32 cellular contexts compared by ENCODE assay signal in the genomic region with DNA sequence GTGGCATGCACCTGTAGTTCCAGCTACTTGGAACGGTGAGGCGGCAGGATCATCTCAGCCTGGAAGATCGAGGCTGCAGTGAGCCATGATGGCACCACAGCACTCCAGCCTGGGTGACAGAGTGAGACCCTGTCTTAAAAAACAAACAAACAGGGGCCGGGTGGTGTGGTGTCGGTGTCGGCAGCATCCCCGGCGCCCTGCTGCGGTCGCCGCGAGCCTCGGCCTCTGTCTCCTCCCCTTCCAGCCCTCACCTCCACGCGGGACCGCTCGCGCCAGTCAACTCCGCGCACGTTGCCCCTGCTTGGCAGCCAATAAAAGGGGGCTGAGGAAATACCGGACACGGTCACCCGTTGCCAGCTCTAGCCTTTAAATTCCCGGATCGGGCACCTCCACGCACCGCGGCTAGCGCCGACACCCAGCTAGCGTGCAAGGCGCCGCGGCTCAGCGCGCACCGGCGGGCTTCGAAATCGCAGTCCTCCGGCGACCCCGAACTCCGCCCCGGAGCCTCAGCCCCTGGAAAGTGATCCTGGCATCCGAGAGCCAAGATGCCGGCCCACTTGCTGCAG.
DNase-seq lines count a peak whose midpoint lies in the region; ATAC-seq, FAIRE-seq and TF ChIP-seq lines count a peak whose summit lies in the region.
"Had no signal": no experiment of that assay in that cellular context is flagged by ENCODE, and none has a peak within 500 bp of the region (broad histone marks: within the 10 kb centered on the region; RNA-seq: fewer than 3 reads in every experiment).

No MANE protein-coding gene starts in this region.

- TF ChIP-seq EP300 in GM12878 (IDR thresholded peaks at IDR 0.05; ENCODE audit: borderline replicate concordance in 1 of 2, control insufficient read depth in 1 of 2, low read depth in 2 of 2, low read length in 2 of 2) = no peak
- no peak for TF ChIP-seq EP300 in HepG2 (IDR thresholded peaks at IDR 0.05; ENCODE audit: low read depth in 2 of 2, low read length in 2 of 2)
- TF ChIP-seq EP300 in HepG2 (CRISPR knock-in tag; IDR thresholded peaks at IDR 0.05; ENCODE audit: borderline replicate concordance) = no peak

- no peaks in the 10 kb centered on the region for H3K36me3 ChIP-seq in GM12878 (ENCODE audit: control insufficient read depth in 2 of 2, insufficient read depth in 2 of 2, low read length in 1 of 2)
- H3K36me3 ChIP-seq in HepG2 (replicated peaks in 1 of 2; ENCODE audit: control insufficient read depth in 1 of 2, insufficient read depth in 2 of 2, low read length in 2 of 2) = no peaks in the 10 kb centered on the region
- H3K36me3 ChIP-seq: prostate gland, SJSA1 had no signal

- no peaks in the 10 kb centered on the region for H3K27me3 ChIP-seq in GM12878 (replicated peaks in 1 of 2; ENCODE audit: control insufficient read depth in 2 of 2, insufficient read depth in 2 of 2, low read length in 1 of 2)
- no peaks in the 10 kb centered on the region; a peak in 1 of 5 replicates for H3K27me3 ChIP-seq in HepG2 (ENCODE audit: control insufficient read depth in 1 of 2, insufficient read depth in 2 of 2, low read length in 2 of 2)
- H3K27me3 ChIP-seq: SJSA1 had no signal

- intact Hi-C loops in activated CD4-positive, alpha-beta T cell treated with anti-CD3 and anti-CD28 coated beads for 36 hours (cut with DNase I, micrococcal nuclease) = no loop called here
- intact Hi-C loops in GM12878 (cut with micrococcal nuclease; ENCODE audit: unreplicated experiment) (no loop called here), HepG2 (cut with micrococcal nuclease; ENCODE audit: unreplicated experiment) (no loop called here)

- H3K79me2 ChIP-seq in GM12878 (ENCODE audit: control insufficient read depth, insufficient read depth, low read length) = no peaks in the 10 kb centered on the region
- no peaks in the 10 kb centered on the region for H3K79me2 ChIP-seq in HepG2 (ENCODE audit: insufficient read depth, low read length)

- RAD21 ChIA-PET in GM12878 (lab: Charles Lee; ENCODE audit: unreplicated experiment) = no interaction called here

- TF ChIP-seq RAD21 in GM12878 (IDR thresholded peaks at IDR 0.05; ENCODE audit: insufficient read depth, low read depth, low read length) = no peak
- TF ChIP-seq RAD21 in HepG2 (CRISPR knock-in tag; IDR thresholded peaks at IDR 0.05) = no peak

- H3K4me1 Mint-ChIP-seq in activated CD4-positive, alpha-beta T cell treated with anti-CD3 and anti-CD28 coated beads for 36 hours = no peaks in the 10 kb centered on the region
- no peaks in the 10 kb centered on the region for H3K4me1 Mint-ChIP-seq in stimulated activated memory B cell treated with anti-CD40 and anti-IgM and Interleukin-4, amounts not matched to agents 10 μg/mL and 1 μg/mL and 100 μg/mL, for 72 hours
- H3K4me1 Mint-ChIP-seq: CD4-positive, CD25-positive, alpha-beta regulatory T cell; GM23338; mesothelial cell of epicardium; T-cell had no signal

- H3K9ac ChIP-seq in GM12878 (ENCODE audit: control insufficient read depth, insufficient read depth, low read length) (no peak overlapping the region), HepG2 (ENCODE audit: insufficient read depth, low read depth, low read length) (no peak overlapping the region)

- H3K4me2 ChIP-seq in GM12878 (ENCODE audit: control insufficient read depth, insufficient read depth) (no peak overlapping the region), HepG2 (ENCODE audit: low read depth, low read length) (no peak overlapping the region)
- H3K4me2 ChIP-seq: GM23338 had no signal

- H3K4me3 ChIP-seq in GM12878 (no peak overlapping the region), HepG2 (replicated peaks in 1 of 3; ENCODE audit: insufficient read depth in 1 of 3, low read depth in 2 of 3, low read length in 3 of 3) (no peak overlapping the region)
- H3K4me3 ChIP-seq: GM23338, prostate gland, SJSA1 had no signal

- peaks cover 17% of the 10 kb centered on the region for H3K27me3 Mint-ChIP-seq in activated CD4-positive, alpha-beta T cell treated with anti-CD3 and anti-CD28 coated beads for 36 hours
- H3K27me3 Mint-ChIP-seq in stimulated activated memory B cell treated with anti-CD40 and anti-IgM and Interleukin-4, amounts not matched to agents 10 μg/mL and 1 μg/mL and 100 μg/mL, for 72 hours = peaks cover 7% of the 10 kb centered on the region

- 81% methylated on average over 47 of the region's 48 CpGs for WGBS in GM12878 (ENCODE audit: insufficient coverage, insufficient replicate concordance, low lambda C conversion rate, missing lambda C conversion rate)
- WGBS in HepG2 (ENCODE audit: low lambda C conversion rate) = 77% methylated on average over 37 of the region's 48 CpGs

- POLR2A ChIA-PET in activated CD4-positive, alpha-beta T cell treated with anti-CD3 and anti-CD28 coated beads for 36 hours (lab: Charles Lee) = no interaction called here
- POLR2A ChIA-PET in GM12878 (lab: Charles Lee) = no interaction called here
- POLR2A ChIA-PET in HepG2 (lab: Yijun Ruan, JAX) = no interaction called here

- H4K20me1 ChIP-seq in GM12878 (ENCODE audit: control insufficient read depth, insufficient read depth) = no peaks in the 10 kb centered on the region
- H4K20me1 ChIP-seq in HepG2 (ENCODE audit: insufficient read depth, low read length) = no peaks in the 10 kb centered on the region

- FAIRE-seq in GM12878 (lab: Jason Lieb, UNC) (no peak), HepG2 (lab: Jason Lieb, UNC) (no peak)
- FAIRE-seq: bronchial epithelial cell, islet of Langerhans, urothelium cell line had no signal

- no peaks in the 10 kb centered on the region for H3K4me1 ChIP-seq in GM12878 (ENCODE audit: control insufficient read depth, insufficient read depth, low read length)
- no peaks in the 10 kb centered on the region for H3K4me1 ChIP-seq in HepG2 (ENCODE audit: insufficient read depth, low read length)
- H3K4me1 ChIP-seq: prostate gland, SJSA1 had no signal

- ATAC-seq in activated CD4-positive, alpha-beta T cell treated with anti-CD3 and anti-CD28 coated beads for 36 hours = peak; percentile 55
- ATAC-seq in GM12878 = peak; percentile 62
- peak; percentile 39; the same call in 2 of the 3 replicates for ATAC-seq in HepG2
- ATAC-seq in stimulated activated memory B cell treated with anti-CD40 and anti-IgM and Interleukin-4, amounts not matched to agents 10 μg/mL and 1 μg/mL and 100 μg/mL, for 72 hours = peak; percentile 72
- no peak for ATAC-seq in HG03571 (IDR thresholded peaks at IDR 0.05; ENCODE audit: unreplicated experiment)
- ATAC-seq: GM23338; naive thymus-derived CD4-positive, alpha-beta T cell had no signal

- H3K27ac ChIP-seq in GM12878 (ENCODE audit: control insufficient read depth, insufficient read depth) (no peak overlapping the region), HepG2 (ENCODE audit: extremely low read length, insufficient read depth, low read length) (no peak overlapping the region)
- H3K27ac ChIP-seq: prostate gland, SJSA1 had no signal

- SMC1A ChIA-PET in GM12878 (lab: Charles Lee; ENCODE audit: uncharacterized antibody, unreplicated experiment) = no interaction called here

- H2AFZ ChIP-seq in GM12878 (ENCODE audit: control insufficient read depth, low read depth, low read length) = no peak overlapping the region
- no peak overlapping the region for H2AFZ ChIP-seq in HepG2 (ENCODE audit: low read length)
- H2AFZ ChIP-seq: GM23338 had no signal

- BruUV-seq in GM12878 (replicated peaks; lab: Mats Ljungman, UMichigan) = no TSS peak
- no TSS peak for BruUV-seq in HepG2 (replicated peaks; lab: Mats Ljungman, UMichigan)

- no peak for DNase-seq in activated CD4-positive, alpha-beta T cell treated with anti-CD3 and anti-CD28 coated beads for 36 hours
- DNase-seq in activated CD4-positive, alpha-beta T cell treated with anti-CD3 and anti-CD28 coated beads, Interleukin-2, amount 50 U/mL, for 48 hours = no peak
- DNase-seq in GM12878 (ENCODE audit: low read depth, low spot score) (no peak), HepG2 (ENCODE audit: low spot score) (no peak), NCI-H187 (lab: John Stamatoyannopoulos, UW) (no peak), medulla oblongata (ENCODE audit: extremely low spot score) (no peak)
- DNase-seq: activated CD4-positive, CD25-positive, alpha-beta regulatory T cell; aorta; Calu3; CD4-positive, CD25-positive, alpha-beta regulatory T cell; DMS79 treated with DMSO at 0.1 percent for 48 hours; effector CD8-positive, alpha-beta T cell; glutamatergic neuron; HFFc6; naive thymus-derived CD4-positive, alpha-beta T cell; NCI-H1092; NCI-H1694 treated with DMSO at 0.1 percent for 48 hours; NCI-H446 treated with DMSO at 0.1 percent for 48 hours; nucleus accumbens; RPMI8226; stimulated activated naive CD4-positive, alpha-beta T cell; T-cell had no signal

- CTCF ChIA-PET in activated CD4-positive, alpha-beta T cell treated with anti-CD3 and anti-CD28 coated beads for 36 hours (lab: Charles Lee) = no interaction called here
- CTCF ChIA-PET in GM12878 (lab: Yijun Ruan, JAX) = interaction anchor here (0.7 kb wide), 1 partner anchor 12 kb away, joined by 3 read pairs; no protein-coding TSS in a partner anchor
- CTCF ChIA-PET in HepG2 (lab: Yijun Ruan, JAX; ENCODE audit: low intra/inter-chr PET ratio, low total read pairs) = no interaction called here

- TF ChIP-seq POLR2A in GM12878 (IDR thresholded peaks at IDR 0.05; ENCODE audit: low read depth, low read length) = no peak
- no peak for TF ChIP-seq POLR2A in HepG2 (IDR thresholded peaks at IDR 0.05; ENCODE audit: insufficient read depth in 1 of 2, low read depth in 2 of 2, low read length in 2 of 2)

- no peaks in the 10 kb centered on the region for H3K36me3 Mint-ChIP-seq in activated CD4-positive, alpha-beta T cell treated with anti-CD3 and anti-CD28 coated beads for 36 hours (ENCODE audit: low read depth)
- no peaks in the 10 kb centered on the region for H3K36me3 Mint-ChIP-seq in stimulated activated memory B cell treated with anti-CD40 and anti-IgM and Interleukin-4, amounts not matched to agents 10 μg/mL and 1 μg/mL and 100 μg/mL, for 72 hours
- H3K36me3 Mint-ChIP-seq: activated naive CD8-positive, alpha-beta T cell; CD4-positive, CD25-positive, alpha-beta regulatory T cell; mesothelial cell of epicardium; naive thymus-derived CD4-positive, alpha-beta T cell; T-cell had no signal

- no peak overlapping the region for H3K27ac Mint-ChIP-seq in activated CD4-positive, alpha-beta T cell treated with anti-CD3 and anti-CD28 coated beads for 36 hours
- H3K27ac Mint-ChIP-seq in stimulated activated memory B cell treated with anti-CD40 and anti-IgM and Interleukin-4, amounts not matched to agents 10 μg/mL and 1 μg/mL and 100 μg/mL, for 72 hours = no peak overlapping the region
- H3K27ac Mint-ChIP-seq: activated naive CD8-positive, alpha-beta T cell; GM23338; HFFc6; mesothelial cell of epicardium; naive thymus-derived CD4-positive, alpha-beta T cell; T-cell had no signal

- no peak overlapping the region for H3K4me3 Mint-ChIP-seq in activated CD4-positive, alpha-beta T cell treated with anti-CD3 and anti-CD28 coated beads for 36 hours
- H3K4me3 Mint-ChIP-seq in stimulated activated memory B cell treated with anti-CD40 and anti-IgM and Interleukin-4, amounts not matched to agents 10 μg/mL and 1 μg/mL and 100 μg/mL, for 72 hours = peak overlapping the region; percentile 44
- H3K4me3 Mint-ChIP-seq: activated naive CD8-positive, alpha-beta T cell; CD4-positive, CD25-positive, alpha-beta regulatory T cell; GM23338; HFFc6; mesothelial cell of epicardium; naive thymus-derived CD4-positive, alpha-beta T cell; T-cell had no signal

- in situ Hi-C loops in GM12878 (cut with MboI) = no loop called here
- in situ Hi-C loops in HepG2 (cut with HindIII; ENCODE audit: extremely low pct_ligation_motif_present, low pct_unique_long_range_greater_than_20kb) = no loop called here

- H3K9me3 ChIP-seq in GM12878 (replicated peaks; ENCODE audit: control insufficient read depth, insufficient read depth, low read length) = no peaks in the 10 kb centered on the region
- no peaks in the 10 kb centered on the region for H3K9me3 ChIP-seq in HepG2 (ENCODE audit: low read length)
- H3K9me3 ChIP-seq: prostate gland, SJSA1 had no signal

- H3K9me3 Mint-ChIP-seq in activated CD4-positive, alpha-beta T cell treated with anti-CD3 and anti-CD28 coated beads for 36 hours (ENCODE audit: low read depth) = no peaks in the 10 kb centered on the region
- peaks cover 2% of the 10 kb centered on the region for H3K9me3 Mint-ChIP-seq in stimulated activated memory B cell treated with anti-CD40 and anti-IgM and Interleukin-4, amounts not matched to agents 10 μg/mL and 1 μg/mL and 100 μg/mL, for 72 hours
- H3K9me3 Mint-ChIP-seq: GM23338; HFFc6; mesothelial cell of epicardium; naive thymus-derived CD4-positive, alpha-beta T cell; T-cell had no signal

- TF ChIP-seq CTCF in GM12878 (IDR thresholded peaks at IDR 0.05 in 2 of 3, conservative IDR thresholded peaks at IDR 0.05 in 1 of 3; ENCODE audit: control insufficient read depth in 2 of 3, extremely low read depth in 1 of 3, insufficient read depth in 1 of 3, low read depth in 3 of 3, low read length in 3 of 3) (no peak), HepG2 (CRISPR knock-in tag; IDR thresholded peaks at IDR 0.05) (no peak)
